ENCODE assay signal across 1 cellular context in genomic region chr14:92567173-92567725, GRCh38.
TF ChIP-seq lines count a peak whose summit lies in the region.

No MANE protein-coding gene starts in this region.

TF ChIP-seq in HepG2, 621 proteins besides CTCF, POLR2A, EP300 and RAD21:
- no peak for TF ChIP-seq ZFX (CRISPR knock-in tag; IDR thresholded peaks at IDR 0.05; ENCODE audit: low read depth)
- TF ChIP-seq RAD51 (IDR thresholded peaks at IDR 0.05; ENCODE audit: borderline replicate concordance), result no peak
- TF ChIP-seq BHLHE40 (IDR thresholded peaks at IDR 0.05; ENCODE audit: low read length), result no peak
- TF ChIP-seq TFDP1 (CRISPR knock-in tag; IDR thresholded peaks at IDR 0.05; ENCODE audit: borderline replicate concordance), result no peak
- TF ChIP-seq ZNF331 (CRISPR knock-in tag; IDR thresholded peaks at IDR 0.05), result peak; percentile 100
- no peak for TF ChIP-seq ZNF33B (CRISPR knock-in tag; IDR thresholded peaks at IDR 0.05)
- no peak for TF ChIP-seq ZNF235 (CRISPR knock-in tag; IDR thresholded peaks at IDR 0.05; ENCODE audit: borderline replicate concordance)
- TF ChIP-seq ZNF546 (CRISPR knock-in tag; conservative IDR thresholded peaks at IDR 0.05), result peak; percentile 100
- TF ChIP-seq ZNF180 (CRISPR knock-in tag; IDR thresholded peaks at IDR 0.05; ENCODE audit: borderline replicate concordance, low read depth), result no peak
- TF ChIP-seq ZNF225 (CRISPR knock-in tag; IDR thresholded peaks at IDR 0.05), result no peak
- TF ChIP-seq ZNF510 (CRISPR knock-in tag; IDR thresholded peaks at IDR 0.05; ENCODE audit: low read depth), result no peak
- TF ChIP-seq ARID2 (CRISPR knock-in tag; IDR thresholded peaks at IDR 0.05; ENCODE audit: borderline replicate concordance), result no peak
- TF ChIP-seq PRDM10 (CRISPR knock-in tag; IDR thresholded peaks at IDR 0.05; ENCODE audit: low read depth), result no peak
- TF ChIP-seq CENPT (CRISPR knock-in tag; IDR thresholded peaks at IDR 0.05; ENCODE audit: low read depth), result no peak
- TF ChIP-seq, protein P1, sequence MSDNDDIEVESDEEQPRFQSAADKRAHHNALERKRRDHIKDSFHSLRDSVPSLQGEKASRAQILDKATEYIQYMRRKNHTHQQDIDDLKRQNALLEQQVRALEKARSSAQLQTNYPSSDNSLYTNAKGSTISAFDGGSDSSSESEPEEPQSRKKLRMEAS (IDR thresholded peaks at IDR 0.05), result no peak
- no peak for TF ChIP-seq KLF11 (CRISPR knock-in tag; IDR thresholded peaks at IDR 0.05)
- no peak for TF ChIP-seq KAT7 (CRISPR knock-in tag; IDR thresholded peaks at IDR 0.05; ENCODE audit: borderline replicate concordance)
